In genomic region chr3:192169332-192169915, GRCh38 we compare ENCODE assay signal across 23 cellular contexts.
DNase-seq lines count a peak whose midpoint lies in the region; ATAC-seq, FAIRE-seq and TF ChIP-seq lines count a peak whose summit lies in the region.
"Had no signal": no experiment of that assay in that cellular context is flagged by ENCODE, and none has a peak within 500 bp of the region (broad histone marks: within the 10 kb centered on the region; RNA-seq: fewer than 3 reads in every experiment).

No MANE protein-coding gene starts in this region.

- dilution Hi-C loops in endothelial cell of umbilical vein (cut with MboI; ENCODE audit: extremely low pct_ligation_motif_present, low sequenced_read_pairs) = no loop called here

- H3K79me2 ChIP-seq in OCI-LY3 (ENCODE audit: low read length) (no peaks in the 10 kb centered on the region), endothelial cell of umbilical vein (ENCODE audit: control insufficient read depth, insufficient read depth, low read length) (no peaks in the 10 kb centered on the region)

- peak; percentile 47 for DNase-seq in EL
- peak; percentile 14 for DNase-seq in endothelial cell of umbilical vein (ENCODE audit: low read depth, low spot score)
- peak; percentile 14 for DNase-seq in non-pigmented ciliary epithelial cell (ENCODE audit: low read depth)
- no peak for DNase-seq in NCI-H748 treated with DMSO at 0.1 percent for 48 hours (lab: John Stamatoyannopoulos, UW)
- DNase-seq in RKO (ENCODE audit: low spot score) = no peak
- no peak for DNase-seq in NCI-H82 treated with DMSO at 0.1 percent for 48 hours (lab: John Stamatoyannopoulos, UW; ENCODE audit: unreplicated experiment)
- DNase-seq: activated CD4-positive, alpha-beta T cell treated with anti-CD3 and anti-CD28 coated beads, Interleukin-2, amount 10 ng/mL, durations not matched to agents 7 days and 5 days; activated naive CD8-positive, alpha-beta T cell treated with anti-CD3 and anti-CD28 coated beads for 36 hours; GOT3; kidney glomerular epithelial cell; naive thymus-derived CD8-positive, alpha-beta T cell; NCI-H1105; NCI-H510A; ovary; SJCRH30 had no signal

- H3K36me3 ChIP-seq in OCI-LY3 (replicated peaks; ENCODE audit: low read depth, low read length) (no peaks in the 10 kb centered on the region), endothelial cell of umbilical vein (ENCODE audit: control insufficient read depth in 2 of 2, extremely low read depth in 1 of 2, insufficient read depth in 2 of 2, low read length in 2 of 2) (no peaks in the 10 kb centered on the region)
- H3K36me3 ChIP-seq: gastroesophageal sphincter, ovary, SJCRH30 had no signal

- no peak for TF ChIP-seq POLR2A in endothelial cell of umbilical vein (IDR thresholded peaks at IDR 0.05; ENCODE audit: low read depth, low read length)

- no peaks in the 10 kb centered on the region for H3K9me1 ChIP-seq in endothelial cell of umbilical vein (replicated peaks; ENCODE audit: control insufficient read depth, extremely low read depth, insufficient read depth, low read length)

- H3K4me3 ChIP-seq in OCI-LY3 (ENCODE audit: low read length) (0 out of 2 replicates have a peak overlapping the region, but pooled peaks have one; percentile 14), endothelial cell of umbilical vein (replicated peaks in 1 of 3; ENCODE audit: insufficient read depth in 1 of 3, low read depth in 1 of 3, low read length in 3 of 3) (no peak overlapping the region)
- H3K4me3 ChIP-seq: gastroesophageal sphincter, ovary, SJCRH30 had no signal

- H3K27ac ChIP-seq in OCI-LY3 (ENCODE audit: low read length) (no peak overlapping the region), endothelial cell of umbilical vein (ENCODE audit: insufficient read depth, low read depth, low read length) (no peak overlapping the region)
- H3K27ac ChIP-seq: gastroesophageal sphincter, ovary, SJCRH30, VCaP had no signal

- H2AFZ ChIP-seq in OCI-LY3 (ENCODE audit: low read depth, low read length) = no peak overlapping the region
- H2AFZ ChIP-seq in endothelial cell of umbilical vein (ENCODE audit: low read depth, low read length) = no peak overlapping the region

- H4K20me1 ChIP-seq in OCI-LY3 (ENCODE audit: insufficient read depth, low read length) (no peaks in the 10 kb centered on the region), endothelial cell of umbilical vein (replicated peaks; ENCODE audit: control insufficient read depth, extremely low read depth, insufficient read depth, low read length) (no peaks in the 10 kb centered on the region)

- no TSS peak for BruUV-seq in endothelial cell of umbilical vein (replicated peaks; lab: Mats Ljungman, UMichigan)

- TF ChIP-seq CTCF in OCI-LY3 (IDR thresholded peaks at IDR 0.05; ENCODE audit: low read depth, low read length) (no peak), endothelial cell of umbilical vein (IDR thresholded peaks at IDR 0.05; ENCODE audit: extremely low read depth in 1 of 2, insufficient read depth in 1 of 2, low read depth in 1 of 2, low read length in 2 of 2) (no peak)

- intact Hi-C loops in endothelial cell of umbilical vein (cut with micrococcal nuclease) = no loop called here

- FAIRE-seq in endothelial cell of umbilical vein (lab: Jason Lieb, UNC) = no peak
- FAIRE-seq: GM12891, GM19239 had no signal

- no peak for ATAC-seq in GM21717 (IDR thresholded peaks at IDR 0.05; ENCODE audit: unreplicated experiment)
- ATAC-seq: activated T-helper 17 cell treated with anti-CD3 and anti-CD28 coated beads, Interleukin-2, amount 50 U/mL, for 72 hours; gastroesophageal sphincter; naive thymus-derived CD8-positive, alpha-beta T cell; sciatic nerve had no signal

- H3K4me1 ChIP-seq in OCI-LY3 (ENCODE audit: low read length) (peaks cover 19% of the 10 kb centered on the region), endothelial cell of umbilical vein (ENCODE audit: control insufficient read depth, extremely low read depth, insufficient read depth, low read length) (peaks cover 14% of the 10 kb centered on the region)
- H3K4me1 ChIP-seq: gastroesophageal sphincter, SJCRH30 had no signal

- H3K4me2 ChIP-seq in OCI-LY3 (ENCODE audit: low read length) (peak overlapping the region; percentile 26), endothelial cell of umbilical vein (ENCODE audit: insufficient read depth, low read length) (peak overlapping the region; percentile 70)

- CTCF ChIA-PET in endothelial cell of umbilical vein (lab: Charles Lee) = interaction anchor here (0.6 to 2.0 kb wide), 5 partner anchors 16 to 275 kb away, joined by 3 to 8 read pairs (median 4); no protein-coding TSS in a partner anchor

- POLR2A ChIA-PET in endothelial cell of umbilical vein (lab: Charles Lee) = no interaction called here

- H3K9ac ChIP-seq in OCI-LY3 (ENCODE audit: low read length) (no peak overlapping the region), endothelial cell of umbilical vein (replicated peaks; ENCODE audit: extremely low read depth, insufficient read depth, low read length) (no peak overlapping the region)

- H3K27me3 ChIP-seq in OCI-LY3 (ENCODE audit: low read depth, low read length) (no peaks in the 10 kb centered on the region), endothelial cell of umbilical vein (ENCODE audit: control insufficient read depth in 2 of 2, insufficient read depth in 2 of 2, low read length in 2 of 2) (no peaks in the 10 kb centered on the region)
- H3K27me3 ChIP-seq: gastroesophageal sphincter, ovary, SJCRH30 had no signal

- no peaks in the 10 kb centered on the region for H3K9me3 ChIP-seq in OCI-LY3 (ENCODE audit: insufficient read depth, low read length)
- no peaks in the 10 kb centered on the region for H3K9me3 ChIP-seq in endothelial cell of umbilical vein (replicated peaks; ENCODE audit: control insufficient read depth, insufficient read depth, low read length)
- H3K9me3 ChIP-seq: gastroesophageal sphincter, ovary, SJCRH30 had no signal

TF ChIP-seq in endothelial cell of umbilical vein, 7 proteins besides CTCF, POLR2A, EP300 and RAD21:
- TF ChIP-seq MYC (IDR thresholded peaks at IDR 0.05; ENCODE audit: low read depth, low read length) (no peak), JUN (IDR thresholded peaks at IDR 0.05; ENCODE audit: borderline replicate concordance, insufficient read depth, insufficient read length, low read depth) (no peak), POLR2AphosphoS5 (IDR thresholded peaks at IDR 0.05; ENCODE audit: insufficient read depth, low read depth, low read length) (no peak)

Comparison
In these comparisons a context has a peak if more than half of its experiments do, and no peak if none do; other contexts are left out.
1. DNase-seq: peak in EL (single experiment), endothelial cell of umbilical vein (single experiment) and non-pigmented ciliary epithelial cell (single experiment); none in NCI-H748 treated with DMSO at 0.1 percent for 48 hours (single experiment), RKO (single experiment) and NCI-H82 treated with DMSO at 0.1 percent for 48 hours (single experiment).